In the genomic region with DNA sequence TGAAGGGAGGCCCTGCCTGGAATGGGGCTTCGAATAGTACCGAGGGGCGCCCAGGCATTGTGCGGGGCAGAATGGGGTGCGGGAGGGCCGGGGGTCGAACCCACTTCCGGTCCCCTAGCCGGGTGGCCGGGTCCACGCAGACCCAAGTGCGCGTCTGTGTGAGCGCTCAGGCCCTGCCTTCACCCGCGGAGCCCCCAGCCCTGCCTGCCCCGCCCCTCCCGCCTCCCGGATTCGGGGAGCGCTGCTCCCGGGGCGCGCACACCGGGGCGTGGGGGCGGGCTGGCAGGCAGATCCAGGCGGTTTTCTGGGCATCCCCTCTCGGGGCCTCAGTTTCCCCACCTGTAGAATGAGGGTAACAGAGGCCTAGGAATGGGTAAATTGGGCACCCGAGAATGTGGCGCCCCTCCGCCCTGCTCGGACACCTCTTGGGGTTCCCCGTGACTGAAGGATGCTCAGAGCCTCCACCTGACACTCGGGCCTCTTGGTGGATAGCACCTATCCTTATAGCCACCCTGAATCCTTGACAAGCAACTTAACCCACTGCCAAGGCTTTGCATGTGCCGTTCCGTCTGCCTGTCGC, we compare ENCODE assay signal across 8 cellular contexts. TPM values are rescaled to one million over a fixed set of nuclear protein-coding genes. Genes with fewer than 3 reads are reported as not detected.
DNase-seq lines count a peak whose midpoint lies in the region; ATAC-seq and TF ChIP-seq lines count a peak whose summit lies in the region.

No MANE protein-coding gene starts in this region.

- POLR2A ChIA-PET in AG04449 (lab: Yijun Ruan, JAX), result no interaction called here
- POLR2A ChIA-PET in HCT116 (lab: Charles Lee), result no interaction called here
- POLR2A ChIA-PET in activated CD8-positive, alpha-beta T cell treated with anti-CD3 and anti-CD28 coated beads for 36 hours (lab: Charles Lee), result no interaction called here

- H3K4me3 ChIP-seq in AG04449 (ENCODE audit: low read depth, low read length) (peak overlapping the region; percentile 86), HCT116 (replicated peaks in 1 of 2; ENCODE audit: low read depth in 1 of 2, low read length in 2 of 2) (peak overlapping the region; percentile 83 to 90), left ventricle myocardium inferior (peak overlapping the region; percentile 95), skeletal muscle tissue (ENCODE audit: low read length in 3 of 3) (peak overlapping the region; percentile 74 to 87 (median 80))

- H3K9me3 Mint-ChIP-seq in activated CD8-positive, alpha-beta T cell treated with anti-CD3 and anti-CD28 coated beads for 36 hours, result no peaks in the 10 kb centered on the region

- H4K20me1 ChIP-seq in HCT116 (ENCODE audit: insufficient read depth), result no peaks in the 10 kb centered on the region

- H2AFZ ChIP-seq in HCT116 (ENCODE audit: low read depth, low read length, poor library complexity, severe bottlenecking), result no peak overlapping the region

- H3K9me2 ChIP-seq in HCT116 (ENCODE audit: insufficient read depth), result no peaks in the 10 kb centered on the region

- H3K36me3 Mint-ChIP-seq in activated CD8-positive, alpha-beta T cell treated with anti-CD3 and anti-CD28 coated beads for 36 hours (ENCODE audit: low read depth), result peaks cover 8% of the 10 kb centered on the region

- peaks cover 20% of the 10 kb centered on the region for H3K4me1 Mint-ChIP-seq in activated CD8-positive, alpha-beta T cell treated with anti-CD3 and anti-CD28 coated beads for 36 hours (ENCODE audit: low read depth)

- DNase-seq in AG04449 (ENCODE audit: low read depth, low spot score) (no peak), HCT116 (ENCODE audit: low read depth, low spot score) (no peak), left ventricle myocardium inferior (no peak), cerebellar cortex (ENCODE audit: low spot score) (no peak), NCI-H187 treated with DMSO at 0.1 percent for 48 hours (lab: John Stamatoyannopoulos, UW) (no peak)
- peak; percentile 37 for DNase-seq in activated CD8-positive, alpha-beta T cell treated with anti-CD3 and anti-CD28 coated beads for 36 hours

- peaks cover 44 to 49% of the 10 kb centered on the region in 2 experiments for H3K4me1 ChIP-seq in HCT116 (ENCODE audit: control insufficient read depth in 1 of 2, insufficient read depth in 2 of 2, low read length in 2 of 2)
- H3K4me1 ChIP-seq in left ventricle myocardium inferior, result peaks cover 60% of the 10 kb centered on the region
- H3K4me1 ChIP-seq in skeletal muscle tissue (ENCODE audit: control insufficient read depth in 3 of 3, insufficient read depth in 3 of 3, low read length in 3 of 3), result peaks cover 52 to 64% (median 52%) of the 10 kb centered on the region in 3 donors

- H3K9ac ChIP-seq in HCT116 (ENCODE audit: low read length), result peak overlapping the region; percentile 98
- peak overlapping the region; percentile 89 to 97 (median 91) for H3K9ac ChIP-seq in skeletal muscle tissue (ENCODE audit: low read depth in 1 of 3, low read length in 3 of 3)

- peak overlapping the region; percentile 75 for H3K27ac Mint-ChIP-seq in activated CD8-positive, alpha-beta T cell treated with anti-CD3 and anti-CD28 coated beads for 36 hours

- RAD21 ChIA-PET in HCT116 (lab: Charles Lee; ENCODE audit: low non-redundant PET in 1 of 2, low total read pairs in 2 of 2, uncharacterized antibody in 2 of 2, unreplicated experiment in 2 of 2), result no interaction called here

- no peaks in the 10 kb centered on the region for H3K27me3 ChIP-seq in HCT116 (ENCODE audit: insufficient read depth, low read length)
- H3K27me3 ChIP-seq in left ventricle myocardium inferior (ENCODE audit: low read depth), result no peaks in the 10 kb centered on the region
- no peaks in the 10 kb centered on the region for H3K27me3 ChIP-seq in skeletal muscle tissue (ENCODE audit: control insufficient read depth in 3 of 3, insufficient read depth in 3 of 3, low read length in 3 of 3)

- no TSS peak for BruUV-seq in HCT116 (replicated peaks; lab: Mats Ljungman, UMichigan)

- H3K9me3 ChIP-seq in HCT116 (ENCODE audit: control insufficient read depth in 1 of 2, insufficient read depth in 1 of 2, low read depth in 1 of 2, low read length in 2 of 2) (no peaks in the 10 kb centered on the region), left ventricle myocardium inferior (replicated peaks) (no peaks in the 10 kb centered on the region), skeletal muscle tissue (ENCODE audit: control insufficient read depth in 3 of 3, low read length in 3 of 3) (no peaks in the 10 kb centered on the region)

- TF ChIP-seq POLR2A in HCT116 (IDR thresholded peaks at IDR 0.05; ENCODE audit: borderline replicate concordance, extremely low read depth, insufficient read depth, insufficient read length), result no peak

- peak overlapping the region; percentile 83 for H3K4me3 Mint-ChIP-seq in activated CD8-positive, alpha-beta T cell treated with anti-CD3 and anti-CD28 coated beads for 36 hours

- peak overlapping the region; percentile 85 for H3K27ac ChIP-seq in HCT116 (ENCODE audit: low read depth, low read length)
- H3K27ac ChIP-seq in left ventricle myocardium inferior (replicated peaks), result peak overlapping the region; percentile 99
- H3K27ac ChIP-seq in skeletal muscle tissue (ENCODE audit: low read depth, low read length), result peak overlapping the region; percentile 91

- CTCF ChIA-PET in AG04449 (lab: Yijun Ruan, JAX), result no interaction called here
- CTCF ChIA-PET in HCT116 (lab: Charles Lee), result interaction anchor here (1.6 kb wide), 1 partner anchor 41 kb away, joined by 4 read pairs; no protein-coding TSS in a partner anchor
- CTCF ChIA-PET in activated CD8-positive, alpha-beta T cell treated with anti-CD3 and anti-CD28 coated beads for 36 hours (lab: Charles Lee), result no interaction called here

- ATAC-seq in HCT116, result no peak
- no peak for ATAC-seq in activated CD8-positive, alpha-beta T cell treated with anti-CD3 and anti-CD28 coated beads for 36 hours
- no peak for ATAC-seq in HG02610 (IDR thresholded peaks at IDR 0.05; ENCODE audit: unreplicated experiment)

- H3K27me3 Mint-ChIP-seq in activated CD8-positive, alpha-beta T cell treated with anti-CD3 and anti-CD28 coated beads for 36 hours, result no peaks in the 10 kb centered on the region

- H3K4me2 ChIP-seq in HCT116 (ENCODE audit: low read length), result peak overlapping the region; percentile 99

- intact Hi-C loops in HCT116 (cut with micrococcal nuclease) (loop anchor here (10.0 kb wide), 1 partner anchor 149 kb away; a partner anchor contains a TSS), left ventricle myocardium inferior (cut with micrococcal nuclease) (no loop called here)
- intact Hi-C loops in activated CD8-positive, alpha-beta T cell treated with anti-CD3 and anti-CD28 coated beads for 36 hours (cut with micrococcal nuclease), result loop anchor here (10.0 kb wide), 1 partner anchor 149 kb away; a partner anchor contains a TSS

- TF ChIP-seq CTCF in AG04449 (IDR thresholded peaks at IDR 0.05; ENCODE audit: insufficient read depth, low read length, missing control alignments) (no peak), HCT116 (IDR thresholded peaks at IDR 0.05 in 2 of 3, conservative IDR thresholded peaks at IDR 0.05 in 1 of 3; ENCODE audit: borderline replicate concordance in 1 of 3, insufficient read depth in 1 of 3, low read depth in 2 of 3, low read length in 2 of 3) (no peak), left ventricle myocardium inferior (IDR thresholded peaks at IDR 0.05; ENCODE audit: borderline replicate concordance) (no peak)
- no peak for TF ChIP-seq CTCF in activated CD8-positive, alpha-beta T cell treated with anti-CD3 and anti-CD28 coated beads for 36 hours (IDR thresholded peaks at IDR 0.05)

- H3K36me3 ChIP-seq in HCT116 (ENCODE audit: control insufficient read depth in 1 of 2, insufficient read depth in 2 of 2, low read length in 2 of 2), result peaks cover 0 to 11% of the 10 kb centered on the region in 2 experiments; a peak in 1 of 4 replicates
- peaks cover 11% of the 10 kb centered on the region for H3K36me3 ChIP-seq in left ventricle myocardium inferior
- H3K36me3 ChIP-seq in skeletal muscle tissue (ENCODE audit: control insufficient read depth in 3 of 3, insufficient read depth in 3 of 3, low read length in 3 of 3), result peaks cover 0 to 9% (median 9%) of the 10 kb centered on the region in 3 donors

- no peak for TF ChIP-seq RAD21 in HCT116 (IDR thresholded peaks at IDR 0.05; ENCODE audit: low read depth)

- peaks cover 35% of the 10 kb centered on the region for H3K79me2 ChIP-seq in HCT116 (ENCODE audit: insufficient read depth, low read length)

TF ChIP-seq in HCT116, 20 proteins besides CTCF, POLR2A, EP300 and RAD21:
- no peak for TF ChIP-seq CBX3 (IDR thresholded peaks at IDR 0.05; ENCODE audit: low read depth)
- TF ChIP-seq CEBPB (IDR thresholded peaks at IDR 0.05; ENCODE audit: low read depth), result no peak
- TF ChIP-seq FOSL1 (IDR thresholded peaks at IDR 0.05; ENCODE audit: low read depth), result no peak
- TF ChIP-seq ZFX (IDR thresholded peaks at IDR 0.05), result 0 out of 2 replicates have a peak, but pooled peaks have one; percentile 55
- no peak for TF ChIP-seq YY1 (IDR thresholded peaks at IDR 0.05; ENCODE audit: extremely low read depth, insufficient replicate concordance, low read depth, low read length)

RNA-seq across cellular contexts. Expression of a gene that starts 0.7 kb away (rescaled TPM):
- total RNA-seq in HCT116 (2021; ENCODE audit: unreplicated experiment), result 53.4 TPM
- polyA plus RNA-seq in HCT116 (2012), result 21.2 and 32.2 TPM in 2 replicates
- 10 to 100 TPM; 15.0 to 15.8 TPM for total RNA-seq in activated CD8-positive, alpha-beta T cell treated with anti-CD3 and anti-CD28 coated beads for 36 hours
- total RNA-seq in left ventricle myocardium inferior, result 28.0 TPM
- 11.5 TPM for total RNA-seq in skeletal muscle tissue

RNA-seq across cellular contexts. Expression of a gene that starts 20.0 kb away (rescaled TPM):
- total RNA-seq in HCT116 (2021; ENCODE audit: unreplicated experiment), result 64.6 TPM
- 62.9 and 82.1 TPM in 2 replicates for polyA plus RNA-seq in HCT116 (2012)
- total RNA-seq in activated CD8-positive, alpha-beta T cell treated with anti-CD3 and anti-CD28 coated beads for 36 hours, result 10 to 100 TPM; 21.9 to 22.9 TPM
- 23.3 TPM for total RNA-seq in left ventricle myocardium inferior
- total RNA-seq in skeletal muscle tissue, result 3.7 TPM

RNA-seq across cellular contexts. Expression of a gene that starts 39.4 kb away (rescaled TPM):
- 18.7 TPM for total RNA-seq in HCT116 (2021; ENCODE audit: unreplicated experiment)
- 19.2 and 19.3 TPM in 2 replicates for polyA plus RNA-seq in HCT116 (2012)
- total RNA-seq in activated CD8-positive, alpha-beta T cell treated with anti-CD3 and anti-CD28 coated beads for 36 hours, result 1 to 10 TPM; 8.5 to 9.6 TPM
- total RNA-seq in left ventricle myocardium inferior, result 12.5 TPM
- total RNA-seq in skeletal muscle tissue, result 4.2 TPM

RNA-seq across cellular contexts. Expression of a gene that starts 50.2 kb away (rescaled TPM):
- total RNA-seq in HCT116 (2021; ENCODE audit: unreplicated experiment), result 10.6 TPM
- polyA plus RNA-seq in HCT116 (2012), result 18.2 and 22.6 TPM in 2 replicates
- total RNA-seq in activated CD8-positive, alpha-beta T cell treated with anti-CD3 and anti-CD28 coated beads for 36 hours, result 10 to 100 TPM in 1 of 2 experiments, 1 to 10 TPM in 1; 8.9 to 11.3 TPM
- total RNA-seq in left ventricle myocardium inferior, result 37.4 TPM
- 0.52 TPM for total RNA-seq in skeletal muscle tissue

RNA-seq across cellular contexts. Expression of a gene that starts 56.1 kb away (rescaled TPM):
- total RNA-seq in HCT116 (2021; ENCODE audit: unreplicated experiment) (14.2 TPM), left ventricle myocardium inferior (4.6 TPM), skeletal muscle tissue (3.7 TPM)
- polyA plus RNA-seq in HCT116 (2012), result 7.0 and 7.2 TPM in 2 replicates
- total RNA-seq in activated CD8-positive, alpha-beta T cell treated with anti-CD3 and anti-CD28 coated beads for 36 hours, result 10 to 100 TPM; 23.1 to 23.3 TPM
